8 cellular contexts compared by ENCODE assay signal in genomic region chr1:111600886-111601386, GRCh38. TPM values are rescaled to one million over a fixed set of nuclear protein-coding genes. Genes with fewer than 3 reads are reported as not detected.
DNase-seq lines count a peak whose midpoint lies in the region; ATAC-seq and TF ChIP-seq lines count a peak whose summit lies in the region.
"Had no signal": no experiment of that assay in that cellular context is flagged by ENCODE, and none has a peak within 500 bp of the region (broad histone marks: within the 10 kb centered on the region; RNA-seq: fewer than 3 reads in every experiment).

No MANE protein-coding gene starts in this region.

- H3K27ac ChIP-seq in suprapubic skin, result no peak overlapping the region

- 76% methylated on average over 6 of the region's 6 CpGs for WGBS in suprapubic skin

- H3K27me3 ChIP-seq in suprapubic skin, result no peaks in the 10 kb centered on the region

- peak overlapping the region in 6 of 8 donors; percentile 3 to 78 (median 38) for H3K4me3 Mint-ChIP-seq in naive B cell

- peaks cover 59 to 88% (median 77%) of the 10 kb centered on the region in 3 donors for H3K4me1 Mint-ChIP-seq in naive B cell

- no peak for TF ChIP-seq CTCF in suprapubic skin (IDR thresholded peaks at IDR 0.05)

- DNase-seq in naive B cell (no peak), suprapubic skin (ENCODE audit: low spot score in 2 of 2) (no peak), SK-N-DZ (ENCODE audit: low spot score) (no peak), OCI-M2 (lab: John Stamatoyannopoulos, UW; ENCODE audit: unreplicated experiment) (no peak)
- DNase-seq: NCI-H2081 treated with DMSO at 0.1 percent for 48 hours had no signal

- H3K27ac Mint-ChIP-seq in naive B cell, result peak overlapping the region in 5 of 6 donors; percentile 31 to 79 (median 59)

- no peaks in the 10 kb centered on the region for H3K9me3 Mint-ChIP-seq in naive B cell

- TF ChIP-seq EP300 in suprapubic skin (IDR thresholded peaks at IDR 0.05), result no peak

- H3K27me3 Mint-ChIP-seq in naive B cell, result no peaks in the 10 kb centered on the region

- peaks cover 19% of the 10 kb centered on the region for H3K4me1 ChIP-seq in suprapubic skin

- no peak overlapping the region for H3K4me3 ChIP-seq in suprapubic skin

- no peak for TF ChIP-seq POLR2A in suprapubic skin (IDR thresholded peaks at IDR 0.05)

- peak; percentile 65 for ATAC-seq in GM18868 (IDR thresholded peaks at IDR 0.05; ENCODE audit: unreplicated experiment)
- peak; percentile 67 for ATAC-seq in GM21576 (IDR thresholded peaks at IDR 0.05; ENCODE audit: unreplicated experiment)
- ATAC-seq in HG03520 (IDR thresholded peaks at IDR 0.05; ENCODE audit: unreplicated experiment), result peak; percentile 50
- ATAC-seq in naive B cell (ENCODE audit: low read depth in 2 of 2), result no peak

- H3K36me3 ChIP-seq in suprapubic skin, result no peaks in the 10 kb centered on the region

- H3K9me3 ChIP-seq in suprapubic skin, result no peaks in the 10 kb centered on the region

- no peaks in the 10 kb centered on the region for H3K36me3 Mint-ChIP-seq in naive B cell

RNA-seq across cellular contexts. Expression of gene RAP1A, which starts 18.7 kb away (rescaled TPM):
- polyA plus RNA-seq in naive B cell (ENCODE audit: low read depth in 6 of 6), result 10 to 100 TPM; 30.7 to 44.6 (median 37.2) TPM
- total RNA-seq in suprapubic skin, result 10 to 100 TPM; 31.0 to 38.4 (median 35.3) TPM
- 14.5 and 16.9 TPM in 2 replicates for polyA plus RNA-seq in SK-N-DZ (2014; cell fraction: cytosol; rRNA removed)
- polyA plus RNA-seq in SK-N-DZ (2014; cell fraction: nucleus; rRNA removed), result 13.5 and 16.0 TPM in 2 replicates

Comparison
In these comparisons a context has a peak if more than half of its experiments do, and no peak if none do; other contexts are left out.
1. ATAC-seq: peak in GM18868 (single experiment), GM21576 (single experiment) and HG03520 (single experiment); none in naive B cell (0 of 2).